ENCODE assay signal across 8 cellular contexts in the genomic region with DNA sequence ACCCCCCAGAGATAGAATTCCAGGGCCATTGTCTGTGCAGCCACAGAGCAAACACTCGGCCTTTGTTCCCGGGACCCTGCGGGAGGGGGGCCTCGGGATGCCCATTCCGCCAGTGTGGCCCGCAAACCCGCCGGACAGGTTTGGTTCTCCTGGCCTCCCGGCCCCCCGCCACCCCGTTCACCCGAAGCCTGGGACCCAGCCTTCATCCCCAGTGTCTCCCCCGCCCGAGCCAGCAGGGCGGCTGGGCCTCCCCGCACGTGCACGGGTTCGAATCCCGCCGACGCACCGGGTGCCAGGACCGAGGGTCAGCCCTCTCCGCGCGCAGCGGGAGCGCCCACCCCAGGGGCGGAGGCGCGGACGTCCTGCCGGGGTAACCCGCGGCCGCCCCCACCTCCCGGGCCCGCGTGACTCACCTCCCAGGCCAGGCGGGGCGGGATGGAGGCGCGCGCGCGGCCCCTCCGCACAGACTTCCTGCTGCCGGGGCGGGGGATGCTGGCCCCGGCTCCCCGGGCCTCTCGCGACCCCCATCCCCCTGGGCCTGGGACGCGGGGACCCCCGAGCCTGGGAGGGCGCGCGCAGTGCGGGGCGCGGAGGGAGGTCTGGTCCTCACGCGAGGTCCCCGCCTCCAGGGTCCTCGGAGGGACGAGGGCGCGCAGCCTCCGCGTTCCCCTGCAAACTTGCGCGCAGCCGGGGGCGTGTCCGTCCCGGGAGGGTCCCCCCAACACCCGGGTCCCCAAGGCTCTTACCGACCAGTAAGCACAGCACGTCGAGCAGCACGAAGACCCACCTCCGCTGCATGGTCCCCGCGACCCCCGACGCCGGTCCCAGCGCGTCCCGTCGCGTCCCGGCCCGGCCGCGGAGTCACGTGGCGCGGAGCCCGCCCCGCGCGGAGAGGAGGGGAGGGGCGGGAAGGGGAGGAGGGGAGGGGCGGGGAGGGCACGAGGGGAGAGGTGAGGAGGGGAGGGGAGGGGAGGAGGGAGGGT. TPM values are rescaled to one million over a fixed set of nuclear protein-coding genes. Genes with fewer than 3 reads are reported as not detected.
DNase-seq lines count a peak whose midpoint lies in the region; ATAC-seq, FAIRE-seq and TF ChIP-seq lines count a peak whose summit lies in the region.

PLPP2 (minus strand) TSS at position 865 of the 983 bp plus-strand sequence; CDS start at position 798, 67 bp downstream.

- FAIRE-seq in keratinocyte (lab: Jason Lieb, UNC), result no peak

- peak within 1 kb of the TSS; percentile 41 to 92 (median 71) for H3K4me3 Mint-ChIP-seq in CD8-positive, alpha-beta memory T cell

- peak within 1 kb of the TSS; percentile 78 for H2AFZ ChIP-seq in keratinocyte (ENCODE audit: control insufficient read depth, low read length)

- no peaks in the 10 kb centered on the region for H3K36me3 ChIP-seq in CD8-positive, alpha-beta memory T cell (ENCODE audit: insufficient read depth, low read length)
- no peaks in the 10 kb centered on the region for H3K36me3 ChIP-seq in brain microvascular endothelial cell (replicated peaks)
- no peaks in the 10 kb centered on the region for H3K36me3 ChIP-seq in keratinocyte (ENCODE audit: control insufficient read depth in 2 of 2, extremely low read depth in 1 of 2, insufficient read depth in 2 of 2, low read length in 2 of 2)

- H3K27me3 Mint-ChIP-seq in CD8-positive, alpha-beta memory T cell, result peaks cover 38 to 70% of the 10 kb centered on the region in 2 donors

- no peak within 1 kb of the TSS for H3K4me3 ChIP-seq in CD8-positive, alpha-beta memory T cell (ENCODE audit: low read length)
- peak within 1 kb of the TSS; percentile 54 for H3K4me3 ChIP-seq in brain microvascular endothelial cell (ENCODE audit: low read depth, low read length)
- peak within 1 kb of the TSS; percentile 6 to 57 (median 33) for H3K4me3 ChIP-seq in keratinocyte (ENCODE audit: control insufficient read depth in 2 of 3, extremely low read depth in 1 of 3, insufficient read depth in 2 of 3, low read depth in 1 of 3, low read length in 3 of 3)

- H4K20me1 ChIP-seq in keratinocyte (ENCODE audit: control insufficient read depth, extremely low read depth, insufficient read depth, low read length), result no peaks in the 10 kb centered on the region

- CTCF ChIA-PET in CD8-positive, alpha-beta memory T cell (lab: Charles Lee), result no interaction called here

- dilution Hi-C loops in keratinocyte (cut with MboI; ENCODE audit: extremely low pct_ligation_motif_present, low sequenced_read_pairs), result no loop called here

- no peak within 1 kb of the TSS for H3K27ac ChIP-seq in CD8-positive, alpha-beta memory T cell (ENCODE audit: low read depth, low read length)
- H3K27ac ChIP-seq in brain microvascular endothelial cell (no peak within 1 kb of the TSS), keratinocyte (ENCODE audit: control insufficient read depth, insufficient read depth, low read length) (peak within 1 kb of the TSS; percentile 79)

- TF ChIP-seq CTCF in brain microvascular endothelial cell (IDR thresholded peaks at IDR 0.05; ENCODE audit: low read depth, low read length, missing control alignments) (no peak), keratinocyte (optimal IDR thresholded peaks at IDR 0.05 in 1 of 3, IDR thresholded peaks at IDR 0.05 in 1 of 3, conservative IDR thresholded peaks at IDR 0.05 in 1 of 3; ENCODE audit: extremely low read depth in 1 of 3, insufficient read depth in 2 of 3, low read length in 3 of 3) (no peak)

- H3K4me1 Mint-ChIP-seq in CD8-positive, alpha-beta memory T cell, result peaks cover 16 to 19% (median 19%) of the 10 kb centered on the region in 3 donors

- H3K4me1 ChIP-seq in CD8-positive, alpha-beta memory T cell (ENCODE audit: insufficient read depth, low read length), result peaks cover 9% of the 10 kb centered on the region
- H3K4me1 ChIP-seq in keratinocyte (ENCODE audit: control insufficient read depth, extremely low read depth, insufficient read depth, low read length), result peaks cover 17% of the 10 kb centered on the region

- H3K9me1 ChIP-seq in keratinocyte (ENCODE audit: control insufficient read depth, extremely low read depth, insufficient read depth, low read length), result no peaks in the 10 kb centered on the region

- peaks cover 2% of the 10 kb centered on the region for H3K79me2 ChIP-seq in keratinocyte (ENCODE audit: control insufficient read depth, insufficient read depth, low read length)

- POLR2A ChIA-PET in CD8-positive, alpha-beta memory T cell (lab: Charles Lee), result no interaction called here

- in situ Hi-C loops in brain microvascular endothelial cell (cut with HindIII; ENCODE audit: low pct_ligation_motif_present, low sequenced_read_pairs), result no loop called here

- peak in 2 of 5 donors; percentile 39 to 49 for DNase-seq in CD8-positive, alpha-beta memory T cell
- DNase-seq in NCI-H1048 (lab: John Stamatoyannopoulos, UW) (peak; percentile 75), brain microvascular endothelial cell (no peak), keratinocyte (ENCODE audit: low read depth, low spot score) (no peak)
- peak; percentile 8 for DNase-seq in stimulated activated CD4-positive, alpha-beta T cell treated with anti-CD3 and anti-CD28 coated beads, Interleukin-1b, Interleukin-23, amount 100 ng/mL, for 48 hours
- DNase-seq in activated CD4-positive, CD25-positive, alpha-beta regulatory T cell treated with anti-CD3 and anti-CD28 coated beads, Interleukin-2, amount 50 U/mL, for 72 hours, result no peak

- ATAC-seq in HG02623 (IDR thresholded peaks at IDR 0.05; ENCODE audit: unreplicated experiment) (no peak), GM19467 (IDR thresholded peaks at IDR 0.05; ENCODE audit: unreplicated experiment) (no peak)

- peak within 1 kb of the TSS; percentile 59 for H3K4me2 ChIP-seq in keratinocyte (ENCODE audit: control insufficient read depth, extremely low read depth, insufficient read depth, low read depth, low read length)

- H3K9me3 ChIP-seq in CD8-positive, alpha-beta memory T cell (ENCODE audit: low read length), result no peaks in the 10 kb centered on the region
- H3K9me3 ChIP-seq in keratinocyte (ENCODE audit: control insufficient read depth, low read depth, low read length), result no peaks in the 10 kb centered on the region

- peak within 1 kb of the TSS; percentile 68 for H3K9ac ChIP-seq in keratinocyte (ENCODE audit: control insufficient read depth, extremely low read depth, insufficient read depth, low read length)

- H3K27ac Mint-ChIP-seq in CD8-positive, alpha-beta memory T cell, result peak within 1 kb of the TSS in 4 of 8 donors; percentile 79 to 96 (median 86)

- peaks cover 13% of the 10 kb centered on the region for H3K27me3 ChIP-seq in CD8-positive, alpha-beta memory T cell (ENCODE audit: insufficient read depth, low read length, poor library complexity, severe bottlenecking)
- peaks cover 10% of the 10 kb centered on the region for H3K27me3 ChIP-seq in brain microvascular endothelial cell (replicated peaks)
- peaks cover 35% of the 10 kb centered on the region for H3K27me3 ChIP-seq in keratinocyte (ENCODE audit: control insufficient read depth, extremely low read depth, insufficient read depth, low read length)

- H3K9me3 Mint-ChIP-seq in CD8-positive, alpha-beta memory T cell, result no peaks in the 10 kb centered on the region

- H3K36me3 Mint-ChIP-seq in CD8-positive, alpha-beta memory T cell, result peaks cover 0 to 3% (median 0%) of the 10 kb centered on the region in 3 donors

RNA-seq across cellular contexts. Expression of gene PLPP2, which starts in this region (rescaled TPM):
- total RNA-seq in CD8-positive, alpha-beta memory T cell, result not detected
- polyA plus RNA-seq in CD8-positive, alpha-beta memory T cell, result 2.3 TPM
- polyA plus RNA-seq in keratinocyte, result 13.4 to 45.9 TPM (median 13.6 TPM) in 3 replicates
- polyA plus RNA-seq in keratinocyte (2011; ENCODE audit: low read depth), result 2.0 TPM
- 11.5 and 24.0 TPM in 2 replicates for polyA plus RNA-seq in keratinocyte (2011; cell fraction: cytosol; rRNA removed)
- 32.8 and 41.4 TPM in 2 replicates for polyA plus RNA-seq in keratinocyte (2011; cell fraction: nucleus; rRNA removed)
- 17.1 and 36.3 TPM in 2 replicates for polyA plus RNA-seq in keratinocyte (2012; ENCODE audit: low replicate concordance)
- polyA minus RNA-seq in keratinocyte, result 13.5 to 91.7 TPM (median 14.5 TPM) in 3 replicates
- polyA minus RNA-seq in keratinocyte (2011; cell fraction: cytosol; rRNA and poly(A)+ RNA removed), result 11.9 TPM
- 12.0 and 12.7 TPM in 2 replicates for polyA minus RNA-seq in keratinocyte (2011; cell fraction: nucleus; rRNA and poly(A)+ RNA removed)

Comparison
In these comparisons a context has a peak if more than half of its experiments do, and no peak if none do; other contexts are left out.
1. DNase-seq: peak in NCI-H1048 (single experiment) and stimulated activated CD4-positive, alpha-beta T cell treated with anti-CD3 and anti-CD28 coated beads, Interleukin-1b, Interleukin-23, amount 100 ng/mL, for 48 hours (single experiment); none in brain microvascular endothelial cell (single experiment), keratinocyte (single experiment) and activated CD4-positive, CD25-positive, alpha-beta regulatory T cell treated with anti-CD3 and anti-CD28 coated beads, Interleukin-2, amount 50 U/mL, for 72 hours (single experiment).